In the genomic region with DNA sequence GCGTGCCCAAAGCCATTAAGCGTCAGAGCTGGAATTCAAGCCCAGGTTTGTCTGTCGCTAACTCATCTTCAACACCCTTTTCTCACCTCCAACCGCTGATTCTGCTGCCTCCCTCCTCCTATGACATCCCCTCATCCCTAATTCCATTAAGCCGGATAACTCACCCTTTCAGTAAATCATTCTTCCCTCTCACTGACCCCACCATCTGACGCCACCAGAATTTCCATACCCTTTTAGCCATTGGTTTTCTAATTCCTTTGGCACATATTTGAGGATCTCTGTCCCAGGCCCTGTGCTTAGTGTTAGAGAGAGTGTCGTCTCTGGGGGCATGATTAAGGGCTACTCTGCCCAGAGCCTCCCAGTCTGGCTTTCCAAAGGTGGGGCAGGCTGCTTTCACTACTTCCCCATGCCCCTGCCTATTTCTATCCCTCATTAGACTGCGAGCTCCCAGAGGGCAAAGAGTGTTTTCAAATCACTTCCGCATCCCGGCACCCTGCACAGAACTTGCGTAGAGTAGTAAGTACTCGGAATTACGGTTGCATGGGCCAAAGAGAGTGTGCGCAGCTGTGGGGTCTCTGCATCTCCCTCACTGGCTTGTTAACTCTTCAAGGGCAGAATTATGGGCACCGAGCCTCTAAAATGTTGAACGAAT, we compare ENCODE assay signal across 10 cellular contexts. TPM values are rescaled to one million over a fixed set of nuclear protein-coding genes. Genes with fewer than 3 reads are reported as not detected.
DNase-seq lines count a peak whose midpoint lies in the region; ATAC-seq and TF ChIP-seq lines count a peak whose summit lies in the region.
"Had no signal": no experiment of that assay in that cellular context is flagged by ENCODE, and none has a peak within 500 bp of the region (broad histone marks: within the 10 kb centered on the region; RNA-seq: fewer than 3 reads in every experiment).

No MANE protein-coding gene starts in this region.

- no peaks in the 10 kb centered on the region for H3K79me2 ChIP-seq in SU-DHL-6 (ENCODE audit: insufficient read depth, low read length)

- H2AFZ ChIP-seq in SU-DHL-6 (ENCODE audit: low read depth, low read length, severe bottlenecking) = no peak overlapping the region

- no peak for DNase-seq in activated CD4-positive, alpha-beta T cell treated with anti-CD3 and anti-CD28 coated beads, Interleukin-2, amount 10 ng/mL, durations not matched to agents 7 days and 5 days
- no peak for DNase-seq in activated CD4-positive, alpha-beta T cell treated with anti-CD3 and anti-CD28 coated beads, Interleukin-2, amount 50 U/mL, for 48 hours
- no peak for DNase-seq in esophagus muscularis mucosa (ENCODE audit: extremely low spot score)
- no peak for DNase-seq in stimulated activated effector memory CD8-positive, alpha-beta T cell treated with anti-CD3 and anti-CD28 coated beads, Interleukin-12 subunit alpha, Interleukin-12 subunit beta, amount 100 ng/mL, for 72 hours (ENCODE audit: low spot score in 2 of 2)
- no peak for DNase-seq in NK-92 (lab: John Stamatoyannopoulos, UW; ENCODE audit: unreplicated experiment)
- no peak for DNase-seq in SIG-M5 (lab: John Stamatoyannopoulos, UW)
- DNase-seq: NK-92 treated with Interleukin-12 subunit alpha and Interleukin-12 subunit beta, amount 100 ng/mL, for 24 hours had no signal

- peak overlapping the region; percentile 49 for H3K9ac ChIP-seq in SU-DHL-6 (ENCODE audit: low read length)

- H3K9me2 ChIP-seq in SU-DHL-6 (replicated peaks; ENCODE audit: insufficient read depth, low read length) = no peaks in the 10 kb centered on the region

- H3K36me3 Mint-ChIP-seq in activated CD4-positive, alpha-beta T cell treated with anti-CD3 and anti-CD28 coated beads, Interleukin-2, amount 10 ng/mL, durations not matched to agents 7 days and 5 days (ENCODE audit: low read depth) = peaks cover 11% of the 10 kb centered on the region
- peaks cover 6% of the 10 kb centered on the region for H3K36me3 Mint-ChIP-seq in stimulated activated effector memory CD8-positive, alpha-beta T cell treated with anti-CD3 and anti-CD28 coated beads, Interleukin-12 subunit alpha, Interleukin-12 subunit beta, amount 100 ng/mL, for 72 hours

- ATAC-seq in stimulated activated effector memory CD8-positive, alpha-beta T cell treated with anti-CD3 and anti-CD28 coated beads, Interleukin-12 subunit alpha, Interleukin-12 subunit beta, amount 100 ng/mL, for 72 hours = no peak
- ATAC-seq in HG02981 (IDR thresholded peaks at IDR 0.05; ENCODE audit: unreplicated experiment) = no peak

- peaks cover 24% of the 10 kb centered on the region for H3K4me1 Mint-ChIP-seq in activated CD4-positive, alpha-beta T cell treated with anti-CD3 and anti-CD28 coated beads, Interleukin-2, amount 10 ng/mL, durations not matched to agents 7 days and 5 days
- H3K4me1 Mint-ChIP-seq in stimulated activated effector memory CD8-positive, alpha-beta T cell treated with anti-CD3 and anti-CD28 coated beads, Interleukin-12 subunit alpha, Interleukin-12 subunit beta, amount 100 ng/mL, for 72 hours = peaks cover 39% of the 10 kb centered on the region

- H3K9me3 Mint-ChIP-seq in activated CD4-positive, alpha-beta T cell treated with anti-CD3 and anti-CD28 coated beads, Interleukin-2, amount 10 ng/mL, durations not matched to agents 7 days and 5 days = peaks cover 5% of the 10 kb centered on the region
- H3K9me3 Mint-ChIP-seq in stimulated activated effector memory CD8-positive, alpha-beta T cell treated with anti-CD3 and anti-CD28 coated beads, Interleukin-12 subunit alpha, Interleukin-12 subunit beta, amount 100 ng/mL, for 72 hours = peaks cover 2% of the 10 kb centered on the region

- peaks cover 10 to 41% (median 30%) of the 10 kb centered on the region in 4 donors for H3K4me1 ChIP-seq in esophagus muscularis mucosa
- H3K4me1 ChIP-seq: HAP-1 had no signal

- H4K20me1 ChIP-seq in SU-DHL-6 (ENCODE audit: low read depth, low read length) = no peaks in the 10 kb centered on the region

- H3K4me3 ChIP-seq in SU-DHL-6 (ENCODE audit: insufficient read depth, low read length, poor library complexity, severe bottlenecking) (no peak overlapping the region), esophagus muscularis mucosa (peak overlapping the region in 3 of 4 donors; percentile 53 to 61 (median 57))
- H3K4me3 ChIP-seq: HAP-1 had no signal

- peak overlapping the region; percentile 48 for H3K4me2 ChIP-seq in SU-DHL-6 (ENCODE audit: low read depth, low read length, poor library complexity, severe bottlenecking)

- H3K36me3 ChIP-seq in SU-DHL-6 (ENCODE audit: low read length) (no peaks in the 10 kb centered on the region), esophagus muscularis mucosa (no peaks in the 10 kb centered on the region)
- H3K36me3 ChIP-seq: HAP-1 had no signal

- no peak for TF ChIP-seq POLR2A in esophagus muscularis mucosa (IDR thresholded peaks at IDR 0.05; ENCODE audit: low read depth)

- TF ChIP-seq CTCF in SU-DHL-6 (IDR thresholded peaks at IDR 0.05; ENCODE audit: insufficient read depth, low read length, poor library complexity, severe bottlenecking) (no peak), esophagus muscularis mucosa (IDR thresholded peaks at IDR 0.05) (no peak)

- POLR2A ChIA-PET in activated CD4-positive, alpha-beta T cell treated with anti-CD3 and anti-CD28 coated beads, Interleukin-2, amount 10 ng/mL, durations not matched to agents 7 days and 5 days (lab: Charles Lee) = interaction anchor here (0.6 kb wide), 1 partner anchor 28 kb away, joined by 4 read pairs; no protein-coding TSS in a partner anchor

- CTCF ChIA-PET in activated CD4-positive, alpha-beta T cell treated with anti-CD3 and anti-CD28 coated beads, Interleukin-2, amount 10 ng/mL, durations not matched to agents 7 days and 5 days (lab: Charles Lee) = interaction anchor here (1.0 to 2.4 kb wide), 3 partner anchors 14 to 95 kb away, joined by 3 to 6 read pairs (median 5); no protein-coding TSS in a partner anchor

- H3K9me3 ChIP-seq in SU-DHL-6 (ENCODE audit: insufficient read depth, low read length) = no peaks in the 10 kb centered on the region
- peaks cover 0 to 7% (median 3%) of the 10 kb centered on the region in 4 donors for H3K9me3 ChIP-seq in esophagus muscularis mucosa
- H3K9me3 ChIP-seq: HAP-1 had no signal

- H3K27ac Mint-ChIP-seq in activated CD4-positive, alpha-beta T cell treated with anti-CD3 and anti-CD28 coated beads, Interleukin-2, amount 10 ng/mL, durations not matched to agents 7 days and 5 days = peak overlapping the region; percentile 82
- H3K27ac Mint-ChIP-seq in stimulated activated effector memory CD8-positive, alpha-beta T cell treated with anti-CD3 and anti-CD28 coated beads, Interleukin-12 subunit alpha, Interleukin-12 subunit beta, amount 100 ng/mL, for 72 hours = no peak overlapping the region

- H3K27me3 Mint-ChIP-seq in activated CD4-positive, alpha-beta T cell treated with anti-CD3 and anti-CD28 coated beads, Interleukin-2, amount 10 ng/mL, durations not matched to agents 7 days and 5 days = peaks cover 51% of the 10 kb centered on the region

- peak overlapping the region; percentile 54 for H3K4me3 Mint-ChIP-seq in activated CD4-positive, alpha-beta T cell treated with anti-CD3 and anti-CD28 coated beads, Interleukin-2, amount 10 ng/mL, durations not matched to agents 7 days and 5 days
- peak overlapping the region; percentile 69 for H3K4me3 Mint-ChIP-seq in stimulated activated effector memory CD8-positive, alpha-beta T cell treated with anti-CD3 and anti-CD28 coated beads, Interleukin-12 subunit alpha, Interleukin-12 subunit beta, amount 100 ng/mL, for 72 hours

- H3K27me3 ChIP-seq in SU-DHL-6 (ENCODE audit: low read length) = no peaks in the 10 kb centered on the region
- H3K27me3 ChIP-seq in esophagus muscularis mucosa = peaks cover 0 to 55% (median 16%) of the 10 kb centered on the region in 4 donors

- H3F3A ChIP-seq in SU-DHL-6 (ENCODE audit: insufficient read depth) = no peaks in the 10 kb centered on the region

- 76% methylated on average over 16 of the region's 16 CpGs for WGBS in esophagus muscularis mucosa

- no peak overlapping the region for H3K27ac ChIP-seq in SU-DHL-6 (ENCODE audit: low read depth, low read length)
- H3K27ac ChIP-seq in esophagus muscularis mucosa (replicated peaks in 1 of 4) = no peak overlapping the region

- no peak for TF ChIP-seq EP300 in esophagus muscularis mucosa (IDR thresholded peaks at IDR 0.05)

- intact Hi-C loops in esophagus muscularis mucosa (cut with DNase I) = no loop called here

RNA-seq across cellular contexts. Expression of gene KLHL35, which starts 3.9 kb away (rescaled TPM):
- total RNA-seq in activated CD4-positive, alpha-beta T cell treated with anti-CD3 and anti-CD28 coated beads, Interleukin-2, amount 10 ng/mL, durations not matched to agents 7 days and 5 days = 1 to 10 TPM in 1 of 2 experiments, under 1 TPM in 1; 0.50 to 1.3 TPM
- under 1 TPM in 3 of 4 donors, not detected in 1; 0.17 to 0.42 (median 0.29) TPM for total RNA-seq in esophagus muscularis mucosa

RNA-seq across cellular contexts. Expression of gene RPS3, which starts 29.8 kb away (rescaled TPM):
- 1,000 to 10,000 TPM; 2,943 to 3,099 TPM for total RNA-seq in activated CD4-positive, alpha-beta T cell treated with anti-CD3 and anti-CD28 coated beads, Interleukin-2, amount 10 ng/mL, durations not matched to agents 7 days and 5 days
- 1,000 to 10,000 TPM in 3 of 4 donors, 100 to 1,000 TPM in 1; 879 to 1,878 (median 1,387) TPM for total RNA-seq in esophagus muscularis mucosa
